In genomic region chr12:1500095-1500801, GRCh38 we compare ENCODE assay signal across 10 cellular contexts.
DNase-seq lines count a peak whose midpoint lies in the region; ATAC-seq, FAIRE-seq and TF ChIP-seq lines count a peak whose summit lies in the region.
"Had no signal": no experiment of that assay in that cellular context is flagged by ENCODE, and none has a peak within 500 bp of the region (broad histone marks: within the 10 kb centered on the region; RNA-seq: fewer than 3 reads in every experiment).

No MANE protein-coding gene starts in this region.

- H3K4me3 ChIP-seq in H1 (ENCODE audit: extremely low read depth in 1 of 4, insufficient read depth in 2 of 4, low read depth in 3 of 4, low read length in 4 of 4) (no peak overlapping the region), GM23338 (no peak overlapping the region)
- no peak overlapping the region for H3K4me3 ChIP-seq in effector memory CD4-positive, alpha-beta T cell (ENCODE audit: insufficient read depth, low read depth, low read length, poor library complexity, severe bottlenecking)

- H4K5ac ChIP-seq in H1 (ENCODE audit: insufficient read length, low read depth, low read length), result no peak overlapping the region

- H3F3A ChIP-seq in GM23338 (replicated peaks; ENCODE audit: low read depth), result no peaks in the 10 kb centered on the region

- no peak overlapping the region for H2BK15ac ChIP-seq in H1 (ENCODE audit: low read length)

- H2BK120ac ChIP-seq in H1 (replicated peaks; ENCODE audit: low read depth, low read length), result no peak overlapping the region

- H3K4ac ChIP-seq in H1 (replicated peaks; ENCODE audit: insufficient read length, low read depth, low read length), result no peak overlapping the region

- H3K4me1 Mint-ChIP-seq in neural crest cell (peaks cover 20% of the 10 kb centered on the region), GM23338 (no peaks in the 10 kb centered on the region; the same call in 2 of the 3 replicates)

- peaks cover 0 to 3% (median 0%) of the 10 kb centered on the region in 4 experiments; a peak in 1 of 7 replicates for H3K4me1 ChIP-seq in H1 (replicated peaks in 1 of 4; ENCODE audit: control insufficient read depth in 3 of 4, insufficient read depth in 4 of 4, low read length in 3 of 4)
- no peaks in the 10 kb centered on the region for H3K4me1 ChIP-seq in GM23338 (ENCODE audit: insufficient read depth)
- no peaks in the 10 kb centered on the region for H3K4me1 ChIP-seq in effector memory CD4-positive, alpha-beta T cell (ENCODE audit: control insufficient read depth, insufficient read depth, low read length, poor library complexity, severe bottlenecking)

- peak overlapping the region; percentile 91 for H3K27ac Mint-ChIP-seq in neural crest cell (ENCODE audit: unreplicated experiment)
- H3K27ac Mint-ChIP-seq in GM23338, result no peak overlapping the region

- no peaks in the 10 kb centered on the region for H3K36me3 ChIP-seq in H1 (ENCODE audit: control insufficient read depth in 2 of 4, insufficient read depth in 4 of 4, low read length in 3 of 4)
- H3K36me3 ChIP-seq in GM23338 (ENCODE audit: insufficient read depth), result no peaks in the 10 kb centered on the region
- no peaks in the 10 kb centered on the region for H3K36me3 ChIP-seq in effector memory CD4-positive, alpha-beta T cell (ENCODE audit: control insufficient read depth, insufficient read depth, low read length)
- H3K36me3 ChIP-seq: neutrophil had no signal

- H3K27me3 ChIP-seq in H1 (replicated peaks in 1 of 4; ENCODE audit: control insufficient read depth in 3 of 4, extremely low read depth in 1 of 4, insufficient read depth in 3 of 4, low read length in 3 of 4), result no peaks in the 10 kb centered on the region
- no peaks in the 10 kb centered on the region for H3K27me3 ChIP-seq in GM23338 (ENCODE audit: insufficient read depth)
- no peaks in the 10 kb centered on the region for H3K27me3 ChIP-seq in effector memory CD4-positive, alpha-beta T cell (replicated peaks; ENCODE audit: control insufficient read depth, insufficient read depth, low read length, poor library complexity, severe bottlenecking)

- H3K9me3 ChIP-seq in H1 (ENCODE audit: insufficient read depth in 2 of 2, low read depth in 1 of 2, low read length in 1 of 2), result peaks cover 0 to 3% of the 10 kb centered on the region in 2 experiments; a peak in 1 of 4 replicates
- H3K9me3 ChIP-seq in effector memory CD4-positive, alpha-beta T cell (ENCODE audit: control insufficient read depth, low read length), result no peaks in the 10 kb centered on the region
- H3K9me3 ChIP-seq: neutrophil had no signal

- H3K56ac ChIP-seq in H1 (replicated peaks; ENCODE audit: insufficient read length, low read depth, low read length), result no peak overlapping the region

- no peak overlapping the region for H3K23ac ChIP-seq in H1 (ENCODE audit: insufficient read length)

- H3K4me3 Mint-ChIP-seq in neural crest cell (no peak overlapping the region), GM23338 (no peak overlapping the region)

- no peaks in the 10 kb centered on the region for H3K27me3 Mint-ChIP-seq in neural crest cell (ENCODE audit: low read depth)
- peaks cover 3% of the 10 kb centered on the region for H3K27me3 Mint-ChIP-seq in GM23338 (ENCODE audit: insufficient read depth, low read depth, poor library complexity)

- H3K4me2 ChIP-seq in H1 (ENCODE audit: insufficient read depth in 1 of 2, low read depth in 2 of 2, low read length in 2 of 2) (no peak overlapping the region), GM23338 (no peak overlapping the region)

- POLR2A ChIA-PET in H1 (lab: Charles Lee; ENCODE audit: partially characterized antibody), result no interaction called here

- H4K20me1 ChIP-seq in H1 (replicated peaks in 1 of 2; ENCODE audit: control insufficient read depth in 1 of 2, insufficient read depth in 2 of 2, low read length in 2 of 2), result peaks cover 0 to 3% of the 10 kb centered on the region in 2 experiments
- no peaks in the 10 kb centered on the region for H4K20me1 ChIP-seq in GM23338 (replicated peaks; ENCODE audit: insufficient read depth)

- no peaks in the 10 kb centered on the region for H3K79me1 ChIP-seq in H1 (ENCODE audit: low read depth, low read length)

- H3K18ac ChIP-seq in H1 (ENCODE audit: extremely low read depth, low read length), result no peak overlapping the region; the same call in 1 of the 2 replicates

- no peak for TF ChIP-seq RAD21 in H1 (IDR thresholded peaks at IDR 0.05 in 1 of 2, conservative IDR thresholded peaks at IDR 0.05 in 1 of 2; ENCODE audit: low read depth in 2 of 2, low read length in 2 of 2)

- H2AK5ac ChIP-seq in H1 (ENCODE audit: low read depth, low read length), result no peak overlapping the region

- 89% methylated on average over 30 of the region's 36 CpGs; no CpG with 5 or more reads in 1 of the 2 experiments for WGBS in H1 (ENCODE audit: extremely low coverage in 1 of 2, insufficient coverage in 1 of 2, insufficient read length in 1 of 2, insufficient replicate concordance in 2 of 2, low coverage in 1 of 2, low lambda C conversion rate in 2 of 2, missing lambda C conversion rate in 1 of 2), 2 experiments

- H2AFZ ChIP-seq in H1 (ENCODE audit: low read length), result no peak overlapping the region; the same call in 1 of the 2 replicates
- no peak overlapping the region; the same call in 1 of the 2 replicates for H2AFZ ChIP-seq in GM23338

- H2BK5ac ChIP-seq in H1 (ENCODE audit: low read depth, low read length), result peak overlapping the region; percentile 66

- no peak for TF ChIP-seq EP300 in H1 (IDR thresholded peaks at IDR 0.05; ENCODE audit: borderline replicate concordance in 1 of 2, low read depth in 2 of 2, low read length in 2 of 2)

- ATAC-seq in GM23338, result no peak
- no peak for ATAC-seq in GM18867 (IDR thresholded peaks at IDR 0.05; ENCODE audit: unreplicated experiment)

- H3K36me3 Mint-ChIP-seq in neural crest cell (ENCODE audit: low read depth) (peaks cover 3% of the 10 kb centered on the region), GM23338 (ENCODE audit: low read depth) (peaks cover 4% of the 10 kb centered on the region; the same call in 2 of the 3 replicates)

- CTCF ChIA-PET in H1 (lab: Charles Lee; ENCODE audit: partially characterized antibody), result interaction anchor here (1.7 to 2.4 kb wide), 2 partner anchors 17 to 382 kb away, joined by 6 to 7 read pairs; no protein-coding TSS in a partner anchor

- no peak overlapping the region for H4K8ac ChIP-seq in H1 (ENCODE audit: extremely low read depth, insufficient read depth, low read length)

- no peak for TF ChIP-seq CTCF in H1 (IDR thresholded peaks at IDR 0.05; ENCODE audit: control extremely low read depth in 1 of 3, insufficient read depth in 1 of 3, low read depth in 1 of 3, low read length in 3 of 3)
- no peak for TF ChIP-seq CTCF in neural crest cell (conservative IDR thresholded peaks at IDR 0.05)
- no peak for TF ChIP-seq CTCF in GM23338 (conservative IDR thresholded peaks at IDR 0.05; ENCODE audit: low read depth in 2 of 2)

- no peak for TF ChIP-seq POLR2A in H1 (IDR thresholded peaks at IDR 0.05; ENCODE audit: control extremely low read depth in 1 of 2, low read depth in 2 of 2, low read length in 2 of 2)

- H4K91ac ChIP-seq in H1 (replicated peaks; ENCODE audit: insufficient read length, low read length), result peak overlapping the region; percentile 37

- no peak for FAIRE-seq in H1 (lab: Jason Lieb, UNC)

- H3K79me2 ChIP-seq in H1 (ENCODE audit: control insufficient read depth in 1 of 2, insufficient read depth in 2 of 2, low read length in 2 of 2), result no peaks in the 10 kb centered on the region
- H3K79me2 ChIP-seq in GM23338 (replicated peaks; ENCODE audit: insufficient read depth), result no peaks in the 10 kb centered on the region

- H3K27ac ChIP-seq in H1 (ENCODE audit: low read depth, low read length) (no peak overlapping the region), GM23338 (ENCODE audit: low read depth) (no peak overlapping the region)
- H3K27ac ChIP-seq in effector memory CD4-positive, alpha-beta T cell (ENCODE audit: insufficient read depth, low read length, poor library complexity, severe bottlenecking), result no peak overlapping the region
- H3K27ac ChIP-seq: neutrophil had no signal

- H3K9ac ChIP-seq in H1 (replicated peaks in 1 of 4; ENCODE audit: extremely low read depth in 1 of 4, low read depth in 3 of 4, low read length in 3 of 4), result no peak overlapping the region; a peak in 1 of 7 replicates

- H3K14ac ChIP-seq in H1 (ENCODE audit: insufficient read length), result no peak overlapping the region

- H3K9me3 Mint-ChIP-seq in neural crest cell (no peaks in the 10 kb centered on the region), GM23338 (peaks cover 11% of the 10 kb centered on the region; the same call in 2 of the 3 replicates)

- DNase-seq in DMS 273 (lab: John Stamatoyannopoulos, UW; ENCODE audit: unreplicated experiment) (peak; percentile 83), NCI-H446 (lab: John Stamatoyannopoulos, UW) (peak; percentile 42 to 81), H1 (ENCODE audit: low read depth in 1 of 2, low spot score in 2 of 2) (no peak), neural crest cell (ENCODE audit: low read depth, low spot score) (no peak), GM23338 (ENCODE audit: low spot score) (no peak), CD1c-positive myeloid dendritic cell (ENCODE audit: extremely low spot score) (no peak)
- DNase-seq in effector memory CD4-positive, alpha-beta T cell, result no peak
- DNase-seq: NCI-H2081 had no signal

- H2BK12ac ChIP-seq in H1 (ENCODE audit: low read depth, low read length), result no peak overlapping the region

- 0 out of 2 replicates have a peak, but pooled peaks cover 2% of the 10 kb centered on the region for H3K23me2 ChIP-seq in H1 (ENCODE audit: low read depth, low read length)

- no peak overlapping the region for H2BK20ac ChIP-seq in H1 (ENCODE audit: low read length)

- no peaks in the 10 kb centered on the region for H3K9me2 ChIP-seq in GM23338 (ENCODE audit: insufficient read depth)

TF ChIP-seq in H1, 55 proteins besides CTCF, POLR2A, EP300 and RAD21:
- TF ChIP-seq CTBP2 (IDR thresholded peaks at IDR 0.05; ENCODE audit: borderline replicate concordance, insufficient read depth, insufficient read length, low read length) (no peak), MAFK (IDR thresholded peaks at IDR 0.05; ENCODE audit: low read depth, low read length) (peak; percentile 33; the same call in 1 of the 2 replicates), JUND (IDR thresholded peaks at IDR 0.05; ENCODE audit: low read length) (no peak)

TF ChIP-seq in GM23338, 12 proteins besides CTCF, POLR2A, EP300 and RAD21 (continues in another document):
- no peak for TF ChIP-seq STAT1 (IDR thresholded peaks at IDR 0.05; ENCODE audit: unreplicated experiment)
- no peak for TF ChIP-seq EZH2phosphoT487 (IDR thresholded peaks at IDR 0.05; ENCODE audit: unreplicated experiment)
- no peak for TF ChIP-seq POLR2AphosphoS5 (IDR thresholded peaks at IDR 0.05; ENCODE audit: low read depth)

Comparison
In these comparisons a context has a peak if more than half of its experiments do, and no peak if none do; other contexts are left out.
1. DNase-seq: peak in DMS 273 (single experiment) and NCI-H446 (2 of 2); none in H1 (0 of 2), neural crest cell (single experiment), GM23338 (single experiment), CD1c-positive myeloid dendritic cell (single experiment) and effector memory CD4-positive, alpha-beta T cell (0 of 3).